In genomic region chr2:59900728-59901452, GRCh38 we compare ENCODE assay signal across 28 cellular contexts.
DNase-seq lines count a peak whose midpoint lies in the region; ATAC-seq, FAIRE-seq and TF ChIP-seq lines count a peak whose summit lies in the region.
"Had no signal": no experiment of that assay in that cellular context is flagged by ENCODE, and none has a peak within 500 bp of the region (broad histone marks: within the 10 kb centered on the region; RNA-seq: fewer than 3 reads in every experiment).

No MANE protein-coding gene starts in this region.

- intact Hi-C loops in heart left ventricle (cut with DNase I) = loop anchor here in 1 of 10 donors (5.0 kb wide), 1 partner anchor 206 kb away; no protein-coding TSS in a partner anchor

- no peaks in the 10 kb centered on the region for H3K27me3 ChIP-seq in heart left ventricle

- no peak for FAIRE-seq in GM12891 (lab: Jason Lieb, UNC)
- FAIRE-seq: astrocyte, GM12892 had no signal

- H3K27ac ChIP-seq in KOPT-K1 (ENCODE audit: low read depth, low read length, poor library complexity, severe bottlenecking) (peak overlapping the region; percentile 13), heart left ventricle (peak overlapping the region in 5 of 12 donors; percentile 10 to 48 (median 35)), caudate nucleus (ENCODE audit: low read depth, low read length) (no peak overlapping the region)
- H3K27ac ChIP-seq: gastroesophageal sphincter, HL-60, psoas muscle, thoracic aorta had no signal

- no peak overlapping the region for H3K4me3 ChIP-seq in heart left ventricle
- H3K4me3 ChIP-seq: gastroesophageal sphincter, GM23338, psoas muscle, thoracic aorta had no signal

- DNase-seq in DMS153 (lab: John Stamatoyannopoulos, UW) = peak; percentile 78
- peak; percentile 9 for DNase-seq in NCI-H345 treated with DMSO at 0.1 percent for 48 hours (lab: John Stamatoyannopoulos, UW; ENCODE audit: unreplicated experiment)
- peak in 1 of 5 donors; percentile 16 for DNase-seq in heart left ventricle
- no peak for DNase-seq in caudate nucleus (lab: John Stamatoyannopoulos, UW)
- DNase-seq in anterior cingulate cortex (lab: John Stamatoyannopoulos, UW) = no peak
- DNase-seq in glomerular visceral epithelial cell (ENCODE audit: extremely low spot score) = no peak
- DNase-seq in GM12891 (ENCODE audit: insufficient read length, low spot score) = no peak
- DNase-seq: activated CD4-positive, alpha-beta T cell treated with anti-CD3 and anti-CD28 coated beads for 36 hours; activated CD8-positive, alpha-beta T cell treated with anti-CD3 and anti-CD28 coated beads, Interleukin-2, amount 10 ng/mL, durations not matched to agents 7 days and 5 days; Calu3; EL; islet precursor cell; Karpas-422; MV-4-11; natural killer cell; NCI-H2107; occipital lobe; psoas muscle; RPMI8226; stimulated activated naive CD8-positive, alpha-beta T cell treated with anti-CD3 and anti-CD28 coated beads, Interleukin-15, Interleukin-2, amounts not matched to agents 100 U/mL and 50 U/mL, for 24 hours had no signal

- 40 to 45% (median 42%) methylated on average over 6 of the region's 6 CpGs for WGBS in heart left ventricle, 4 donors

- TF ChIP-seq POLR2A in heart left ventricle (IDR thresholded peaks at IDR 0.05) (no peak), GM12891 (IDR thresholded peaks at IDR 0.05; ENCODE audit: low read depth, low read length) (no peak)

- H3K4me1 ChIP-seq in heart left ventricle = peaks cover 0 to 5% (median 0%) of the 10 kb centered on the region in 12 donors
- H3K4me1 ChIP-seq: gastroesophageal sphincter, psoas muscle had no signal

- no peaks in the 10 kb centered on the region for H3K36me3 ChIP-seq in KOPT-K1 (ENCODE audit: insufficient read depth, low read length)
- H3K36me3 ChIP-seq in heart left ventricle = no peaks in the 10 kb centered on the region
- H3K36me3 ChIP-seq: gastroesophageal sphincter, thoracic aorta had no signal

- H3K9me3 ChIP-seq in KOPT-K1 (ENCODE audit: insufficient read depth, low read length, poor library complexity, severe bottlenecking) = no peaks in the 10 kb centered on the region
- no peaks in the 10 kb centered on the region for H3K9me3 ChIP-seq in heart left ventricle
- H3K9me3 ChIP-seq: gastroesophageal sphincter, psoas muscle, thoracic aorta had no signal

- ATAC-seq in heart left ventricle = peak; percentile 78 to 92 (median 88)
- ATAC-seq: activated CD4-positive, alpha-beta T cell treated with anti-CD3 and anti-CD28 coated beads for 36 hours; activated CD8-positive, alpha-beta T cell treated with anti-CD3 and anti-CD28 coated beads, Interleukin-2, amount 10 ng/mL, durations not matched to agents 7 days and 5 days; activated naive CD4-positive, alpha-beta T cell treated with anti-CD3 and anti-CD28 coated beads, Interleukin-2, amount 50 U/mL, for 72 hours; gastroesophageal sphincter; GM23338; natural killer cell; psoas muscle; stimulated activated naive CD8-positive, alpha-beta T cell treated with anti-CD3 and anti-CD28 coated beads, Interleukin-15, Interleukin-2, amounts not matched to agents 100 U/mL and 50 U/mL, for 24 hours had no signal

- TF ChIP-seq CTCF in heart left ventricle (IDR thresholded peaks at IDR 0.05) = no peak

TF ChIP-seq in GM12891, 5 proteins besides CTCF, POLR2A, EP300 and RAD21:
- TF ChIP-seq PAX5 (IDR thresholded peaks at IDR 0.05; ENCODE audit: insufficient read depth, low read length, severe bottlenecking) = no peak
- no peak for TF ChIP-seq POLR2AphosphoS5 (IDR thresholded peaks at IDR 0.05; ENCODE audit: low read depth, low read length)
- no peak for TF ChIP-seq SPI1 (IDR thresholded peaks at IDR 0.05; ENCODE audit: low read depth, low read length)
TF ChIP-seq in GM12891: peak in this region for 0.

Comparison
In these comparisons a context has a peak if more than half of its experiments do, and no peak if none do; other contexts are left out.
1. DNase-seq: peak in DMS153 (single experiment) and NCI-H345 treated with DMSO at 0.1 percent for 48 hours (single experiment); none in caudate nucleus (0 of 61), anterior cingulate cortex (0 of 58), glomerular visceral epithelial cell (single experiment) and GM12891 (single experiment).